In genomic region chr4:148441624-148441985, GRCh38 we compare ENCODE assay signal across 8 cellular contexts. TPM values are rescaled to one million over a fixed set of nuclear protein-coding genes. Genes with fewer than 3 reads are reported as not detected.
DNase-seq lines count a peak whose midpoint lies in the region; ATAC-seq, FAIRE-seq and TF ChIP-seq lines count a peak whose summit lies in the region.

No MANE protein-coding gene starts in this region.

- H3K9me2 ChIP-seq in SU-DHL-6 (replicated peaks; ENCODE audit: insufficient read depth, low read length): no peaks in the 10 kb centered on the region

- H3F3A ChIP-seq in SU-DHL-6 (ENCODE audit: insufficient read depth): peaks cover 3% of the 10 kb centered on the region; the same call in 1 of the 2 replicates

- no peak overlapping the region for H3K4me3 ChIP-seq in SU-DHL-6 (ENCODE audit: insufficient read depth, low read length, poor library complexity, severe bottlenecking)
- peak overlapping the region; percentile 57 to 85 for H3K4me3 ChIP-seq in foreskin fibroblast (ENCODE audit: low read depth in 1 of 2, low read length in 2 of 2)
- H3K4me3 ChIP-seq in rectal smooth muscle tissue (ENCODE audit: low read length): peak overlapping the region; percentile 85

- no peak overlapping the region for H2AFZ ChIP-seq in SU-DHL-6 (ENCODE audit: low read depth, low read length, severe bottlenecking)

- H3K4me2 ChIP-seq in SU-DHL-6 (ENCODE audit: low read depth, low read length, poor library complexity, severe bottlenecking): peak overlapping the region; percentile 48

- TF ChIP-seq CTCF in SU-DHL-6 (IDR thresholded peaks at IDR 0.05; ENCODE audit: insufficient read depth, low read length, poor library complexity, severe bottlenecking) (no peak), foreskin fibroblast (IDR thresholded peaks at IDR 0.05; ENCODE audit: low read depth, low read length) (no peak), D721Med (IDR thresholded peaks at IDR 0.05; ENCODE audit: insufficient read depth, missing control alignments) (no peak)

- in situ Hi-C loops in G401 (cut with HindIII; ENCODE audit: low sequenced_read_pairs): no loop called here

- H3K27me3 ChIP-seq in SU-DHL-6 (ENCODE audit: low read length) (no peaks in the 10 kb centered on the region), rectal smooth muscle tissue (ENCODE audit: control insufficient read depth, insufficient read depth, low read length) (no peaks in the 10 kb centered on the region)

- no peak overlapping the region for H3K9ac ChIP-seq in SU-DHL-6 (ENCODE audit: low read length)
- H3K9ac ChIP-seq in rectal smooth muscle tissue (ENCODE audit: low read length): peak overlapping the region; percentile 76

- no peaks in the 10 kb centered on the region for H3K79me2 ChIP-seq in SU-DHL-6 (ENCODE audit: insufficient read depth, low read length)

- no peaks in the 10 kb centered on the region for H4K20me1 ChIP-seq in SU-DHL-6 (ENCODE audit: low read depth, low read length)

- H3K27ac ChIP-seq in SU-DHL-6 (ENCODE audit: low read depth, low read length) (no peak overlapping the region), rectal smooth muscle tissue (ENCODE audit: low read depth, low read length) (peak overlapping the region; percentile 69)

- no peak for FAIRE-seq in D721Med (lab: Jason Lieb, UNC)

- H3K36me3 ChIP-seq in SU-DHL-6 (ENCODE audit: low read length) (no peaks in the 10 kb centered on the region), rectal smooth muscle tissue (ENCODE audit: control insufficient read depth, insufficient read depth, low read length) (no peaks in the 10 kb centered on the region)

- H3K4me1 ChIP-seq in rectal smooth muscle tissue (ENCODE audit: control insufficient read depth, insufficient read depth, low read length): no peaks in the 10 kb centered on the region

- H3K9me3 ChIP-seq in SU-DHL-6 (ENCODE audit: insufficient read depth, low read length): no peaks in the 10 kb centered on the region

- peak; percentile 40 for DNase-seq in G401 (ENCODE audit: low spot score)
- DNase-seq in foreskin fibroblast: peak in 1 of 2 donors; percentile 22
- DNase-seq in NCI-H2107 treated with DMSO at 0.1 percent for 48 hours (lab: John Stamatoyannopoulos, UW; ENCODE audit: unreplicated experiment): no peak
- no peak for DNase-seq in D721Med (ENCODE audit: insufficient read length, low spot score)

- ATAC-seq in HG03095 (IDR thresholded peaks at IDR 0.05; ENCODE audit: unreplicated experiment): no peak
- no peak for ATAC-seq in GM19328 (IDR thresholded peaks at IDR 0.05; ENCODE audit: unreplicated experiment)

RNA-seq across cellular contexts. Expression of gene NR3C2, which starts 0.6 kb away (rescaled TPM):
- not detected in 2 replicates for total RNA-seq in G401 (2014; rRNA removed; shearing (Covaris generic))
